In genomic region chr6:3314621-3315020, GRCh38 we compare ENCODE assay signal across 19 cellular contexts. TPM values are rescaled to one million over a fixed set of nuclear protein-coding genes. Genes with fewer than 3 reads are reported as not detected.
DNase-seq lines count a peak whose midpoint lies in the region; ATAC-seq and TF ChIP-seq lines count a peak whose summit lies in the region.
"Had no signal": no experiment of that assay in that cellular context is flagged by ENCODE, and none has a peak within 500 bp of the region (broad histone marks: within the 10 kb centered on the region; RNA-seq: fewer than 3 reads in every experiment).

No MANE protein-coding gene starts in this region.

- H2AFZ ChIP-seq in trophoblast cell (ENCODE audit: insufficient read depth, low read length, poor library complexity) (no peak overlapping the region), GM23248 (no peak overlapping the region)

- ATAC-seq in WTC11: no peak
- ATAC-seq: A549, GM12878 had no signal

- H3K4me1 ChIP-seq in sigmoid colon (peaks cover 0 to 6% (median 0%) of the 10 kb centered on the region in 4 donors), trophoblast cell (ENCODE audit: control insufficient read depth in 1 of 2, insufficient read depth in 2 of 2, low read length in 2 of 2) (no peaks in the 10 kb centered on the region), GM23248 (ENCODE audit: insufficient read depth) (no peaks in the 10 kb centered on the region)
- H3K4me1 ChIP-seq: A549, Caco-2 had no signal

- H3K23ac ChIP-seq in trophoblast cell (ENCODE audit: low read length): no peak overlapping the region

- H2BK120ac ChIP-seq in trophoblast cell (ENCODE audit: insufficient read depth, low read length, poor library complexity): no peak overlapping the region

- no peaks in the 10 kb centered on the region for H3K79me2 ChIP-seq in trophoblast cell (ENCODE audit: control insufficient read depth, insufficient read depth, low read length, poor library complexity)
- H3K79me2 ChIP-seq in GM23248 (ENCODE audit: insufficient read depth): no peaks in the 10 kb centered on the region

- peaks cover 24% of the 10 kb centered on the region for H3K4me1 Mint-ChIP-seq in WTC11
- H3K4me1 Mint-ChIP-seq in glutamatergic neuron (ENCODE audit: low read depth, unreplicated experiment): peaks cover 78% of the 10 kb centered on the region

- no peaks in the 10 kb centered on the region for H3K9me3 ChIP-seq in sigmoid colon
- no peaks in the 10 kb centered on the region for H3K9me3 ChIP-seq in trophoblast cell (ENCODE audit: insufficient read depth, low read depth, low read length)
- H3K9me3 ChIP-seq in GM23248 (ENCODE audit: low read depth): no peaks in the 10 kb centered on the region
- H3K9me3 ChIP-seq: A549, Caco-2 had no signal

- no peak overlapping the region for H3K4ac ChIP-seq in trophoblast cell (ENCODE audit: low read depth, low read length)

- CTCF ChIA-PET in WTC11 (lab: Charles Lee): interaction anchor here (1.1 kb wide), 1 partner anchor 16 kb away, joined by 4 read pairs; no protein-coding TSS in a partner anchor

- H3K36me3 Mint-ChIP-seq in WTC11: peaks cover 12% of the 10 kb centered on the region
- H3K36me3 Mint-ChIP-seq in glutamatergic neuron (ENCODE audit: unreplicated experiment): peaks cover 7% of the 10 kb centered on the region

- H3K79me1 ChIP-seq in trophoblast cell (ENCODE audit: low read length): no peaks in the 10 kb centered on the region

- no peaks in the 10 kb centered on the region for H4K20me1 ChIP-seq in GM23248 (ENCODE audit: insufficient read depth)

- H3K27me3 Mint-ChIP-seq in WTC11 (ENCODE audit: low read depth) (no peaks in the 10 kb centered on the region), glutamatergic neuron (ENCODE audit: unreplicated experiment) (peaks cover 20% of the 10 kb centered on the region)
- H3K27me3 Mint-ChIP-seq: CD4-positive, alpha-beta T cell had no signal

- H3K36me3 ChIP-seq in sigmoid colon: no peaks in the 10 kb centered on the region
- H3K36me3 ChIP-seq in trophoblast cell (ENCODE audit: control insufficient read depth in 1 of 2, insufficient read depth in 2 of 2, low read length in 2 of 2): peaks cover 0 to 6% of the 10 kb centered on the region in 2 experiments
- H3K36me3 ChIP-seq in GM23248 (ENCODE audit: low read depth): no peaks in the 10 kb centered on the region

- in situ Hi-C loops in GM23248 (cut with MboI): no loop called here

- H2BK5ac ChIP-seq in trophoblast cell (ENCODE audit: low read depth, low read length, poor library complexity): no peak overlapping the region

- WGBS in sigmoid colon, 2 donors: 93% methylated on average over 9 of the region's 9 CpGs
- WGBS in trophoblast cell (ENCODE audit: extremely low coverage, insufficient coverage, insufficient read length): no CpG with 5 or more reads among the region's 9 CpGs
- WGBS in GM23248 (ENCODE audit: low coverage in 1 of 2, low lambda C conversion rate in 2 of 2, missing lambda C conversion rate in 2 of 2), 2 experiments: 91% methylated on average over 9 of the region's 9 CpGs

- no peak overlapping the region for H3K18ac ChIP-seq in trophoblast cell (ENCODE audit: low read length)

- TF ChIP-seq POLR2A in sigmoid colon (IDR thresholded peaks at IDR 0.05): no peak

- no peak overlapping the region for H4K12ac ChIP-seq in trophoblast cell (ENCODE audit: low read depth, low read length)

- H3F3A ChIP-seq in GM23248 (ENCODE audit: insufficient read depth): no peaks in the 10 kb centered on the region

- H3K4me2 ChIP-seq in trophoblast cell (ENCODE audit: low read length) (no peak overlapping the region), GM23248 (ENCODE audit: unreplicated experiment) (no peak overlapping the region)
- H3K4me2 ChIP-seq: A549 had no signal

- no peaks in the 10 kb centered on the region for H3K9me2 ChIP-seq in GM23248 (ENCODE audit: insufficient read depth)

- H3K9ac ChIP-seq in trophoblast cell (ENCODE audit: low read length): no peak overlapping the region
- H3K9ac ChIP-seq in GM23248: no peak overlapping the region

- TF ChIP-seq CTCF in WTC11 (IDR thresholded peaks at IDR 0.05) (no peak), glutamatergic neuron (IDR thresholded peaks at IDR 0.05; ENCODE audit: partially characterized antibody, unreplicated experiment) (no peak), sigmoid colon (IDR thresholded peaks at IDR 0.05) (no peak)

- no peak overlapping the region for H4K91ac ChIP-seq in trophoblast cell (ENCODE audit: low read depth, low read length)

- H3K4me3 ChIP-seq in sigmoid colon: no peak overlapping the region
- no peak overlapping the region for H3K4me3 ChIP-seq in trophoblast cell (ENCODE audit: low read depth, low read length)
- H3K4me3 ChIP-seq in GM23248: no peak overlapping the region
- H3K4me3 ChIP-seq: A549, GM12878 had no signal

- H3K27ac Mint-ChIP-seq in WTC11 (peak overlapping the region; percentile 0; the same call in 1 of the 2 replicates), glutamatergic neuron (ENCODE audit: unreplicated experiment) (peak overlapping the region; percentile 1)
- H3K27ac Mint-ChIP-seq: CD4-positive, alpha-beta T cell had no signal

- H3K4me3 Mint-ChIP-seq in WTC11 (no peak overlapping the region), glutamatergic neuron (ENCODE audit: unreplicated experiment) (no peak overlapping the region)
- H3K4me3 Mint-ChIP-seq: CD4-positive, alpha-beta T cell had no signal

- H3K9me3 Mint-ChIP-seq in WTC11: no peaks in the 10 kb centered on the region
- H3K9me3 Mint-ChIP-seq in glutamatergic neuron (ENCODE audit: unreplicated experiment): peaks cover 25% of the 10 kb centered on the region
- H3K9me3 Mint-ChIP-seq: CD4-positive, alpha-beta T cell had no signal

- intact Hi-C loops in sigmoid colon (cut with DNase I): no loop called here

- DNase-seq in NCI-H2227 (lab: John Stamatoyannopoulos, UW; ENCODE audit: unreplicated experiment): peak; percentile 12
- DNase-seq in NCI-H2227 treated with DMSO at 0.1 percent for 48 hours (lab: John Stamatoyannopoulos, UW): no peak
- DNase-seq in WTC11 (ENCODE audit: low spot score): no peak
- DNase-seq in glutamatergic neuron: no peak
- peak; percentile 20 for DNase-seq in sigmoid colon
- DNase-seq in HuH-7 (ENCODE audit: low spot score): no peak
- DNase-seq in trophoblast cell: no peak
- no peak for DNase-seq in GM23248
- DNase-seq: AML-193, Caco-2, DMS79 treated with DMSO at 0.1 percent for 48 hours, GF-D8, HCEC 1CT, IMR-90 had no signal

- no peak overlapping the region for H2BK12ac ChIP-seq in trophoblast cell (ENCODE audit: low read length)

- no peaks in the 10 kb centered on the region for H3K27me3 ChIP-seq in sigmoid colon
- H3K27me3 ChIP-seq in trophoblast cell (ENCODE audit: insufficient read depth, low read length): no peaks in the 10 kb centered on the region
- H3K27me3 ChIP-seq in GM23248 (replicated peaks; ENCODE audit: insufficient read depth): no peaks in the 10 kb centered on the region

- TF ChIP-seq EP300 in sigmoid colon (IDR thresholded peaks at IDR 0.05): no peak

- no peak overlapping the region for H3K27ac ChIP-seq in sigmoid colon
- H3K27ac ChIP-seq in trophoblast cell (ENCODE audit: low read depth, low read length): no peak overlapping the region
- H3K27ac ChIP-seq in GM23248: no peak overlapping the region
- H3K27ac ChIP-seq: 22Rv1, A549, C4-2B had no signal

- no peak overlapping the region for H3K14ac ChIP-seq in trophoblast cell (ENCODE audit: low read length)

- H2AK5ac ChIP-seq in trophoblast cell (ENCODE audit: low read length): no peak overlapping the region

- no peak overlapping the region for H4K8ac ChIP-seq in trophoblast cell (ENCODE audit: low read depth, low read length)

- POLR2A ChIA-PET in WTC11 (lab: Charles Lee): no interaction called here

TF ChIP-seq in WTC11, 78 proteins besides CTCF, POLR2A, EP300 and RAD21 (continues in another document):
- TF ChIP-seq OVOL2 (CRISPR knock-in tag; IDR thresholded peaks at IDR 0.05; ENCODE audit: borderline replicate concordance) (no peak), EMX1 (CRISPR knock-in tag; IDR thresholded peaks at IDR 0.05) (no peak), ZNF281 (CRISPR knock-in tag; IDR thresholded peaks at IDR 0.05) (no peak), ZNF671 (CRISPR knock-in tag; IDR thresholded peaks at IDR 0.05) (no peak), SMAD4 (CRISPR knock-in tag; IDR thresholded peaks at IDR 0.05) (no peak)
- TF ChIP-seq, protein P1, sequence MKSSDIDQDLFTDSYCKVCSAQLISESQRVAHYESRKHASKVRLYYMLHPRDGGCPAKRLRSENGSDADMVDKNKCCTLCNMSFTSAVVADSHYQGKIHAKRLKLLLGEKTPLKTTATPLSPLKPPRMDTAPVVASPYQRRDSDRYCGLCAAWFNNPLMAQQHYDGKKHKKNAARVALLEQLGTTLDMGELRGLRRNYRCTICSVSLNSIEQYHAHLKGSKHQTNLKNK (CRISPR knock-in tag; IDR thresholded peaks at IDR 0.05): no peak

RNA-seq across cellular contexts. Expression of gene PSMG4, which starts 55.9 kb away (rescaled TPM):
- total RNA-seq in WTC11 (2021) (30.2 to 38.2 TPM (median 32.5 TPM) in 3 replicates), glutamatergic neuron (ENCODE audit: unreplicated experiment) (37.2 TPM), sigmoid colon (10 to 100 TPM; 26.4 to 39.0 (median 30.6) TPM)
- polyA plus RNA-seq in sigmoid colon (10 to 100 TPM; 14.6 to 30.1 (median 30.0) TPM), GM23248 (2016; fragmentation: Nextera tagmentation; extraction: Ambion mirVana) (46.9 and 47.1 TPM in 2 replicates)
- polyA plus RNA-seq in trophoblast cell (2013): 9.7 and 10.5 TPM in 2 replicates
- total RNA-seq in GM23248 (2014; rRNA removed; shearing (Covaris generic)): 20.0 and 24.5 TPM in 2 replicates

Comparison
In these comparisons a context has a peak if more than half of its experiments do, and no peak if none do; other contexts are left out.
1. DNase-seq: peak in NCI-H2227 (single experiment) and sigmoid colon (single experiment); none in NCI-H2227 treated with DMSO at 0.1 percent for 48 hours (single experiment), WTC11 (single experiment), glutamatergic neuron (single experiment), HuH-7 (single experiment), trophoblast cell (0 of 2) and GM23248 (single experiment).